Comparison of ENCODE assay signal across 13 cellular contexts in the genomic region with DNA sequence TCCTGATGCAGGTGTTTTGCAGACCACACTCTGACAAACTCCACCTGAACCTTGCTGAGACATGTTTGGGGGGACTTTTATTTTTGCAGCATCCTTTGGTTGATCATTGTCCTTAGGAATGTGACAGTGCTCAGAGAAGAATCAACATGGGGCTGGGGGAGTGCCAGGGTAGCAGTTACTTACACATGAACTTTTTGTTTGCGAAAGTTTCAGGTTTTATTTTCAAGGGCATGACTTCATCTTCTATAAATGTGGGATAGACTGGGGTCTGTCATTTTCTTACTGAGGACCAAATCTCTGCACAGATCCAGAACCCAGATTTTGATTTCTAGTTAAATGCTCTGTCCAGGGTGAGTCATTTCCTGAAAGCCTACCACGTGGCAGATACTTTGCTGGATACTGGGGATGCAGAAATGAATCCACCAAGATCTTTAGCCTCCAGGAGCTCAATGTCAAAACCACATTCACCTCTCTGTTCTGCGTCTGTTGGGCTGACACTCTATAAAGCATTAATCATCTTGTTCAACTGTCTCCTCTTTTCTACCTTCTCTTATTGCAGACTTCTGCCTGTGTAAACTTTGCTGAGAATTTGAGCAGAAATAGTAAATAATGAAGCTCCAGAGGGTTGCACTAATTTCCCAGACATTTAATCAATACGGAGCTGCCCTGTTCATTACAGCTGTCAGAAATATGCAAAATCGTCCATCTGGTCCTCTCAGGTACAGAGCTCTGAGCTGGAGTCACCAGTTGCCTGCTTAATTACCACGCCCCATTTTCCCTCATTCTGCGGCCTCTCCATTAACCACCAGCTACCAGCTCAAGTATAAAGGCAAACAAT.
DNase-seq lines count a peak whose midpoint lies in the region; ATAC-seq and TF ChIP-seq lines count a peak whose summit lies in the region.
"Had no signal": no experiment of that assay in that cellular context is flagged by ENCODE, and none has a peak within 500 bp of the region (broad histone marks: within the 10 kb centered on the region; RNA-seq: fewer than 3 reads in every experiment).

No MANE protein-coding gene starts in this region.

- H2BK12ac ChIP-seq in mesenchymal stem cell (ENCODE audit: low read length in 2 of 2) = no peak overlapping the region

- H2AFZ ChIP-seq in mammary epithelial cell (ENCODE audit: low read depth, low read length) (no peak overlapping the region), mesenchymal stem cell (ENCODE audit: low read depth, low read length) (no peak overlapping the region)

- H3K79me1 ChIP-seq in mesenchymal stem cell (replicated peaks; ENCODE audit: low read length, poor library complexity, severe bottlenecking) = no peaks in the 10 kb centered on the region

- WGBS in mammary epithelial cell (ENCODE audit: low coverage, missing lambda C conversion rate) = 59% methylated on average over 7 of the region's 7 CpGs
- 41% methylated on average over 6 of the region's 7 CpGs for WGBS in mesenchymal stem cell
- WGBS in stomach, 5 donors = 34 to 50% (median 40%) methylated on average over 7 of the region's 7 CpGs

- TF ChIP-seq EP300 in stomach (IDR thresholded peaks at IDR 0.05) = no peak

- H3K4me3 ChIP-seq in mammary epithelial cell (replicated peaks in 1 of 3; ENCODE audit: insufficient read depth in 1 of 3, low read depth in 2 of 3, low read length in 3 of 3) (no peak overlapping the region), mesenchymal stem cell (ENCODE audit: insufficient read depth in 1 of 2, low read depth in 1 of 2, low read length in 2 of 2) (no peak overlapping the region), stomach (no peak overlapping the region)

- no peak overlapping the region for H2BK15ac ChIP-seq in mesenchymal stem cell (ENCODE audit: low read depth, poor library complexity, severe bottlenecking)

- H3K4me1 Mint-ChIP-seq in naive thymus-derived CD8-positive, alpha-beta T cell = no peaks in the 10 kb centered on the region

- peaks cover 6% of the 10 kb centered on the region for H3K4me1 ChIP-seq in mammary epithelial cell (ENCODE audit: insufficient read depth, low read length)
- H3K4me1 ChIP-seq in mesenchymal stem cell (ENCODE audit: control insufficient read depth, insufficient read depth, low read depth, low read length) = peaks cover 6% of the 10 kb centered on the region
- H3K4me1 ChIP-seq in stomach = peaks cover 0 to 4% (median 0%) of the 10 kb centered on the region in 4 donors

- ATAC-seq in naive thymus-derived CD8-positive, alpha-beta T cell = no peak
- ATAC-seq: CD8-positive, alpha-beta T cell had no signal

- no peak overlapping the region for H4K91ac ChIP-seq in mesenchymal stem cell (ENCODE audit: low read length)

- DNase-seq in Daoy (ENCODE audit: low read depth) (peak; percentile 73), NCI-H2171 (lab: John Stamatoyannopoulos, UW) (peak; percentile 55), mammary epithelial cell (peak; percentile 69), mesenchymal stem cell (peak; percentile 73), iPS-NIHi7 (ENCODE audit: extremely low spot score) (no peak), DMS79 (lab: John Stamatoyannopoulos, UW) (no peak), stomach (no peak)
- no peak for DNase-seq in naive thymus-derived CD8-positive, alpha-beta T cell
- DNase-seq: activated T-cell treated with anti-CD3 and anti-CD28 coated beads, Interleukin-2, amount 50 U/mL, for 24 hours; caudate nucleus; CD8-positive, alpha-beta T cell; hippocampal formation had no signal

- H4K8ac ChIP-seq in mesenchymal stem cell (ENCODE audit: low read length) = no peak overlapping the region

- H3K36me3 ChIP-seq in mammary epithelial cell (ENCODE audit: insufficient read depth, low read length) = no peaks in the 10 kb centered on the region
- no peaks in the 10 kb centered on the region for H3K36me3 ChIP-seq in mesenchymal stem cell (ENCODE audit: control insufficient read depth in 1 of 2, insufficient read depth in 2 of 2, low read depth in 1 of 2, low read length in 2 of 2)
- H3K36me3 ChIP-seq in stomach = no peaks in the 10 kb centered on the region

- H3K27ac Mint-ChIP-seq in naive thymus-derived CD8-positive, alpha-beta T cell = no peak overlapping the region
- H3K27ac Mint-ChIP-seq: activated T-cell treated with anti-CD3 and anti-CD28 coated beads, Interleukin-2, amount 50 U/mL, for 24 hours; CD8-positive, alpha-beta T cell had no signal

- peaks cover 0 to 2% (median 0%) of the 10 kb centered on the region in 9 donors for H3K9me3 Mint-ChIP-seq in naive thymus-derived CD8-positive, alpha-beta T cell
- H3K9me3 Mint-ChIP-seq: activated T-cell treated with anti-CD3 and anti-CD28 coated beads, Interleukin-2, amount 50 U/mL, for 24 hours had no signal

- H3K27me3 ChIP-seq in mammary epithelial cell (ENCODE audit: insufficient read depth, low read length) (no peaks in the 10 kb centered on the region), mesenchymal stem cell (ENCODE audit: control insufficient read depth in 1 of 2, insufficient read depth in 1 of 2, low read length in 2 of 2) (peaks cover 0 to 37% of the 10 kb centered on the region in 2 experiments), stomach (no peaks in the 10 kb centered on the region)

- no peak overlapping the region for H3K4ac ChIP-seq in mesenchymal stem cell (ENCODE audit: low read depth in 1 of 2, low read length in 2 of 2)

- H3K27me3 Mint-ChIP-seq in naive thymus-derived CD8-positive, alpha-beta T cell = peaks cover 0 to 21% (median 5%) of the 10 kb centered on the region in 5 donors

- intact Hi-C loops in mammary epithelial cell (cut with micrococcal nuclease) = no loop called here
- intact Hi-C loops in stomach (cut with DNase I; ENCODE audit: low total_unique reads) = no loop called here

- H3K79me2 ChIP-seq in mammary epithelial cell (ENCODE audit: insufficient read depth, low read length) = no peaks in the 10 kb centered on the region

- H3K36me3 Mint-ChIP-seq in naive thymus-derived CD8-positive, alpha-beta T cell = no peaks in the 10 kb centered on the region
- H3K36me3 Mint-ChIP-seq: CD8-positive, alpha-beta T cell had no signal

- no peak for TF ChIP-seq POLR2A in stomach (IDR thresholded peaks at IDR 0.05)

- no peak overlapping the region for H3K14ac ChIP-seq in mesenchymal stem cell (ENCODE audit: low read length in 2 of 2)

- no TSS peak for BruUV-seq in mammary epithelial cell (replicated peaks; lab: Mats Ljungman, UMichigan)

- H3K9ac ChIP-seq in mammary epithelial cell (ENCODE audit: insufficient read depth, low read length) (no peak overlapping the region), mesenchymal stem cell (ENCODE audit: low read length) (no peak overlapping the region)
- H3K9ac ChIP-seq: KMS-11 had no signal

- H2BK5ac ChIP-seq in mesenchymal stem cell (ENCODE audit: low read depth, low read length, poor library complexity, severe bottlenecking) = no peak overlapping the region

- CTCF ChIA-PET in mammary epithelial cell (lab: Charles Lee; ENCODE audit: low non-redundant PET) = no interaction called here

- no peak overlapping the region for H3K23ac ChIP-seq in mesenchymal stem cell (ENCODE audit: low read length in 2 of 2)

- no peak overlapping the region for H2BK120ac ChIP-seq in mesenchymal stem cell (ENCODE audit: low read depth, low read length)

- no peak for TF ChIP-seq CTCF in mammary epithelial cell (conservative IDR thresholded peaks at IDR 0.05 in 1 of 2, IDR thresholded peaks at IDR 0.05 in 1 of 2; ENCODE audit: extremely low read depth in 1 of 2, insufficient read depth in 1 of 2, low read depth in 1 of 2, low read length in 2 of 2)
- TF ChIP-seq CTCF in stomach (IDR thresholded peaks at IDR 0.05) = no peak

- H2AK5ac ChIP-seq in mesenchymal stem cell (ENCODE audit: low read length, severe bottlenecking) = no peak overlapping the region

- no peak overlapping the region for H3K4me3 Mint-ChIP-seq in naive thymus-derived CD8-positive, alpha-beta T cell
- H3K4me3 Mint-ChIP-seq: activated T-cell treated with anti-CD3 and anti-CD28 coated beads, Interleukin-2, amount 50 U/mL, for 24 hours; CD8-positive, alpha-beta T cell had no signal

- in situ Hi-C loops in mammary epithelial cell (cut with MboI; ENCODE audit: low sequenced_read_pairs in 2 of 2) = no loop called here

- H3K4me2 ChIP-seq in mammary epithelial cell (ENCODE audit: insufficient read depth, low read depth, low read length) (peak overlapping the region; percentile 34), mesenchymal stem cell (ENCODE audit: low read length, poor library complexity, severe bottlenecking) (no peak overlapping the region)
- H3K4me2 ChIP-seq: KMS-11 had no signal

- POLR2A ChIA-PET in naive thymus-derived CD8-positive, alpha-beta T cell (lab: Charles Lee) = no interaction called here

- no peak overlapping the region for H3K18ac ChIP-seq in mesenchymal stem cell (ENCODE audit: low read depth in 1 of 2, low read length in 2 of 2)

- H3K9me3 ChIP-seq in mammary epithelial cell (replicated peaks; ENCODE audit: insufficient read depth, low read length) (no peaks in the 10 kb centered on the region), mesenchymal stem cell (ENCODE audit: control insufficient read depth, low read length) (no peaks in the 10 kb centered on the region), stomach (no peaks in the 10 kb centered on the region)

- dilution Hi-C loops in mammary epithelial cell (cut with HindIII; ENCODE audit: low sequenced_read_pairs) = loop anchor here (10.0 kb wide), 1 partner anchor 649 kb away; no protein-coding TSS in a partner anchor

- H3K27ac ChIP-seq in mammary epithelial cell (ENCODE audit: insufficient read depth, low read depth, low read length) (no peak overlapping the region), mesenchymal stem cell (ENCODE audit: low read length, poor library complexity, severe bottlenecking) (peak overlapping the region; percentile 54), stomach (no peak overlapping the region)
- H3K27ac ChIP-seq: KMS-11 had no signal

- H4K20me1 ChIP-seq in mammary epithelial cell (ENCODE audit: insufficient read depth, low read length) = no peaks in the 10 kb centered on the region

Comparison
In these comparisons a context has a peak if more than half of its experiments do, and no peak if none do; other contexts are left out.
1. DNase-seq: peak in Daoy (single experiment), NCI-H2171 (single experiment), mammary epithelial cell (single experiment) and mesenchymal stem cell (single experiment); none in naive thymus-derived CD8-positive, alpha-beta T cell (0 of 10), iPS-NIHi7 (single experiment), DMS79 (single experiment) and stomach (single experiment).